In the genomic region with DNA sequence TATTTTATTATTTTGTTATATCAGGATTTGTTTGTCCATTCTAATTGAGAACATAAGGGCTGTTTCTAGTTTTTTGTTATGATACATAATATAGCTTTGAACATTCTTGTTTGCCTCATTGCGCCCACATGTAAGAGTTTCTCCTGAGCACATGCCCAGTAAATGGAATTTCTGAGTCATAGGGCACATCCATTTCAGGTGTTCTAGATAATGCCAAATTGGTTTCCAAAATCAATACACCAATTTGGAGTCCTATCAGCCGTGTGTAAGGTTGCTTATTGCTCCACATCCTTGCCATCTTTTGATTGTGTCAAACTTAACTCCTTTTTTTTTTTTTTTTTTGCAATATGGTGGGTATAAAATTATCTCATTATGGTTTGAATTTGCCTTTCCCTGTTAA, we compare ENCODE assay signal across 18 cellular contexts.
DNase-seq lines count a peak whose midpoint lies in the region; ATAC-seq lines count a peak whose summit lies in the region.
"Had no signal": no experiment of that assay in that cellular context is flagged by ENCODE, and none has a peak within 500 bp of the region (broad histone marks: within the 10 kb centered on the region; RNA-seq: fewer than 3 reads in every experiment).

No MANE protein-coding gene starts in this region.

- peak overlapping the region; percentile 37 for H3K4me3 Mint-ChIP-seq in stimulated activated naive CD8-positive, alpha-beta T cell treated with anti-CD3 and anti-CD28 coated beads, Interleukin-15, Interleukin-2, amounts not matched to agents 100 ng/mL and 50 ng/mL, for 24 hours
- no peak overlapping the region for H3K4me3 Mint-ChIP-seq in stimulated activated naive CD8-positive, alpha-beta T cell treated with anti-CD3 and anti-CD28 coated beads, Interleukin-15, amount 100 ng/mL, for 72 hours
- H3K4me3 Mint-ChIP-seq in activated naive CD8-positive, alpha-beta T cell: no peak overlapping the region
- H3K4me3 Mint-ChIP-seq in stimulated activated naive B cell treated with anti-CD40 and anti-IgM and Interleukin-4, amounts not matched to agents 10 μg/mL and 1 μg/mL and 100 μg/mL, for 72 hours: no peak overlapping the region

- H3K9me3 Mint-ChIP-seq in stimulated activated naive CD8-positive, alpha-beta T cell treated with anti-CD3 and anti-CD28 coated beads, Interleukin-15, Interleukin-2, amounts not matched to agents 100 ng/mL and 50 ng/mL, for 24 hours: peaks cover 5% of the 10 kb centered on the region
- H3K9me3 Mint-ChIP-seq in stimulated activated naive CD8-positive, alpha-beta T cell treated with anti-CD3 and anti-CD28 coated beads, Interleukin-15, amount 100 ng/mL, for 72 hours: peaks cover 0 to 14% of the 10 kb centered on the region in 2 donors
- peaks cover 4% of the 10 kb centered on the region for H3K9me3 Mint-ChIP-seq in activated naive CD8-positive, alpha-beta T cell (ENCODE audit: low read depth)
- H3K9me3 Mint-ChIP-seq in stimulated activated naive B cell treated with anti-CD40 and anti-IgM and Interleukin-4, amounts not matched to agents 10 μg/mL and 1 μg/mL and 100 μg/mL, for 72 hours: peaks cover 6% of the 10 kb centered on the region in 2 donors

- DNase-seq in stimulated activated naive CD8-positive, alpha-beta T cell treated with anti-CD3 and anti-CD28 coated beads, Interleukin-15, amount 100 ng/mL, for 72 hours: no peak
- DNase-seq in iris pigment epithelial cell (ENCODE audit: low read depth) (peak; percentile 11), ureter (ENCODE audit: low spot score) (no peak)
- DNase-seq in stimulated activated naive B cell treated with anti-CD40 and anti-IgM and Interleukin-4, amounts not matched to agents 10 μg/mL and 1 μg/mL and 100 μg/mL, for 72 hours: no peak
- DNase-seq: ACHN, DMS79, GOT3, NCI-H1417 treated with DMSO at 0.1 percent for 48 hours, NCI-H187 treated with DMSO at 0.1 percent for 48 hours, NCI-H2227 treated with DMSO at 0.1 percent for 48 hours, NCI-H510A treated with DMSO at 0.1 percent for 48 hours, NCI-H774, SHP77 treated with DMSO at 0.1 percent for 48 hours had no signal

- no peak for ATAC-seq in stimulated activated naive CD8-positive, alpha-beta T cell treated with anti-CD3 and anti-CD28 coated beads, Interleukin-15, amount 100 ng/mL, for 72 hours
- no peak for ATAC-seq in stimulated activated naive B cell treated with anti-CD40 and anti-IgM and Interleukin-4, amounts not matched to agents 10 μg/mL and 1 μg/mL and 100 μg/mL, for 72 hours (replicated peaks)
- no peak for ATAC-seq in HG02970 (IDR thresholded peaks at IDR 0.05; ENCODE audit: low FRiP score, unreplicated experiment)
- ATAC-seq in HG03196 (IDR thresholded peaks at IDR 0.05; ENCODE audit: unreplicated experiment): no peak
- ATAC-seq: HCT116 had no signal

- H3K36me3 Mint-ChIP-seq in stimulated activated naive CD8-positive, alpha-beta T cell treated with anti-CD3 and anti-CD28 coated beads, Interleukin-15, Interleukin-2, amounts not matched to agents 100 ng/mL and 50 ng/mL, for 24 hours (ENCODE audit: low read depth): peaks cover 20% of the 10 kb centered on the region
- H3K36me3 Mint-ChIP-seq in activated naive CD8-positive, alpha-beta T cell: peaks cover 4% of the 10 kb centered on the region
- peaks cover 11 to 15% of the 10 kb centered on the region in 2 donors for H3K36me3 Mint-ChIP-seq in stimulated activated naive B cell treated with anti-CD40 and anti-IgM and Interleukin-4, amounts not matched to agents 10 μg/mL and 1 μg/mL and 100 μg/mL, for 72 hours

- peaks cover 28% of the 10 kb centered on the region for H3K4me1 Mint-ChIP-seq in stimulated activated naive CD8-positive, alpha-beta T cell treated with anti-CD3 and anti-CD28 coated beads, Interleukin-15, Interleukin-2, amounts not matched to agents 100 ng/mL and 50 ng/mL, for 24 hours (ENCODE audit: low read depth)
- H3K4me1 Mint-ChIP-seq in stimulated activated naive CD8-positive, alpha-beta T cell treated with anti-CD3 and anti-CD28 coated beads, Interleukin-15, amount 100 ng/mL, for 72 hours: peaks cover 19% of the 10 kb centered on the region
- peaks cover 19% of the 10 kb centered on the region for H3K4me1 Mint-ChIP-seq in activated naive CD8-positive, alpha-beta T cell (ENCODE audit: low read depth)
- peaks cover 12 to 22% of the 10 kb centered on the region in 2 donors for H3K4me1 Mint-ChIP-seq in stimulated activated naive B cell treated with anti-CD40 and anti-IgM and Interleukin-4, amounts not matched to agents 10 μg/mL and 1 μg/mL and 100 μg/mL, for 72 hours

- peak overlapping the region; percentile 58 for H3K27ac Mint-ChIP-seq in stimulated activated naive CD8-positive, alpha-beta T cell treated with anti-CD3 and anti-CD28 coated beads, Interleukin-15, Interleukin-2, amounts not matched to agents 100 ng/mL and 50 ng/mL, for 24 hours
- peak overlapping the region in 1 of 2 donors; percentile 78 for H3K27ac Mint-ChIP-seq in stimulated activated naive CD8-positive, alpha-beta T cell treated with anti-CD3 and anti-CD28 coated beads, Interleukin-15, amount 100 ng/mL, for 72 hours
- H3K27ac Mint-ChIP-seq in activated naive CD8-positive, alpha-beta T cell: peak overlapping the region; percentile 85
- peak overlapping the region; percentile 59 for H3K27ac Mint-ChIP-seq in stimulated activated naive B cell treated with anti-CD40 and anti-IgM and Interleukin-4, amounts not matched to agents 10 μg/mL and 1 μg/mL and 100 μg/mL, for 72 hours

- H3K27me3 Mint-ChIP-seq in stimulated activated naive CD8-positive, alpha-beta T cell treated with anti-CD3 and anti-CD28 coated beads, Interleukin-15, Interleukin-2, amounts not matched to agents 100 ng/mL and 50 ng/mL, for 24 hours: no peaks in the 10 kb centered on the region
- H3K27me3 Mint-ChIP-seq in stimulated activated naive CD8-positive, alpha-beta T cell treated with anti-CD3 and anti-CD28 coated beads, Interleukin-15, amount 100 ng/mL, for 72 hours: no peaks in the 10 kb centered on the region
- no peaks in the 10 kb centered on the region for H3K27me3 Mint-ChIP-seq in activated naive CD8-positive, alpha-beta T cell
- H3K27me3 Mint-ChIP-seq in stimulated activated naive B cell treated with anti-CD40 and anti-IgM and Interleukin-4, amounts not matched to agents 10 μg/mL and 1 μg/mL and 100 μg/mL, for 72 hours: no peaks in the 10 kb centered on the region
